Comparison of ENCODE assay signal across 9 cellular contexts in the genomic region with DNA sequence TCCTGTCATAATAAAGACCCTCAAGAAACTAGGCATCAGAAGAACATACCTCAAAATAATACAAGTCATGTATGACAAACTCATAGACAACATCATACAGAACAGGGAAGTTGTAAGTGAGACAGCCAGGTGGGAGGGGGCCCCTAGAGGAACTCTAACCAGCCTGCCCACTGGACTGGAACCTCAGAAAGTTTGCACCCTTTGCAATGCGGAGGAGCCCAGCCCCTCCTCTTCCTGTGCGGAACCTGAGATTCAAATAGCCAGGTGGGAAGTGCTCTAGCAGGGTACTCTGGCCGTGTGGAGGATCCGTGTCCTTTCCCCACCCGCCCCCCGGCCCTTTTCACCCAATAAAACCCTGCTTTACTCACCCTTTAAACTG.
DNase-seq lines count a peak whose midpoint lies in the region; ATAC-seq and TF ChIP-seq lines count a peak whose summit lies in the region.
"Had no signal": no experiment of that assay in that cellular context is flagged by ENCODE, and none has a peak within 500 bp of the region (broad histone marks: within the 10 kb centered on the region; RNA-seq: fewer than 3 reads in every experiment).

No MANE protein-coding gene starts in this region.

- no peak for TF ChIP-seq CTCF in foreskin keratinocyte (conservative IDR thresholded peaks at IDR 0.05)
- no peak for TF ChIP-seq CTCF in Caco-2 (IDR thresholded peaks at IDR 0.05; ENCODE audit: insufficient read depth in 1 of 2, low read depth in 1 of 2, low read length in 1 of 2, severe bottlenecking in 1 of 2, unreplicated experiment in 1 of 2)
- no peak for TF ChIP-seq CTCF in prostate gland (IDR thresholded peaks at IDR 0.05)

- H3K4me1 Mint-ChIP-seq in stimulated activated memory B cell treated with anti-CD40 and anti-IgM and Interleukin-4, amounts not matched to agents 10 μg/mL and 1 μg/mL and 100 μg/mL, for 72 hours, result peaks cover 47% of the 10 kb centered on the region
- H3K4me1 Mint-ChIP-seq in Caco-2 (ENCODE audit: low read depth, unreplicated experiment), result no peaks in the 10 kb centered on the region

- intact Hi-C loops in Caco-2 (cut with micrococcal nuclease; ENCODE audit: unreplicated experiment) (no loop called here), prostate gland (cut with DNase I) (no loop called here)

- H3K4me3 Mint-ChIP-seq in stimulated activated memory B cell treated with anti-CD40 and anti-IgM and Interleukin-4, amounts not matched to agents 10 μg/mL and 1 μg/mL and 100 μg/mL, for 72 hours, result peak overlapping the region; percentile 87
- H3K4me3 Mint-ChIP-seq in Caco-2 (ENCODE audit: unreplicated experiment), result no peak overlapping the region

- H3K4me3 ChIP-seq in Caco-2 (ENCODE audit: low read depth, low read length) (no peak overlapping the region), prostate gland (no peak overlapping the region)

- WGBS in prostate gland, result 87% methylated on average over 6 of the region's 6 CpGs

- H3K36me3 ChIP-seq in Caco-2 (ENCODE audit: control insufficient read depth, insufficient read depth, low read length) (no peaks in the 10 kb centered on the region), prostate gland (no peaks in the 10 kb centered on the region)

- ATAC-seq in GM18909 (IDR thresholded peaks at IDR 0.05; ENCODE audit: poor library complexity, unreplicated experiment) (peak; percentile 95), GM21825 (IDR thresholded peaks at IDR 0.05; ENCODE audit: unreplicated experiment) (peak; percentile 93), HG03442 (IDR thresholded peaks at IDR 0.05; ENCODE audit: unreplicated experiment) (peak; percentile 95), foreskin keratinocyte (no peak)
- ATAC-seq in stimulated activated memory B cell treated with anti-CD40 and anti-IgM and Interleukin-4, amounts not matched to agents 10 μg/mL and 1 μg/mL and 100 μg/mL, for 72 hours, result peak; percentile 99

- H3K9me3 ChIP-seq in Caco-2 (peaks cover 6% of the 10 kb centered on the region; the same call in 1 of the 2 replicates), prostate gland (no peaks in the 10 kb centered on the region)

- POLR2A ChIA-PET in Caco-2 (lab: Charles Lee), result no interaction called here

- DNase-seq in foreskin keratinocyte (no peak), Caco-2 (no peak), prostate gland (ENCODE audit: low spot score) (no peak)
- DNase-seq: dermis blood vessel endothelial cell, SIG-M5 had no signal

- H3K27me3 Mint-ChIP-seq in stimulated activated memory B cell treated with anti-CD40 and anti-IgM and Interleukin-4, amounts not matched to agents 10 μg/mL and 1 μg/mL and 100 μg/mL, for 72 hours, result no peaks in the 10 kb centered on the region
- no peaks in the 10 kb centered on the region for H3K27me3 Mint-ChIP-seq in Caco-2 (ENCODE audit: insufficient read depth, unreplicated experiment)

- H3K4me1 ChIP-seq in foreskin keratinocyte (no peaks in the 10 kb centered on the region), Caco-2 (no peaks in the 10 kb centered on the region), prostate gland (replicated peaks) (no peaks in the 10 kb centered on the region)

- H3K27ac ChIP-seq in foreskin keratinocyte, result no peak overlapping the region
- no peak overlapping the region for H3K27ac ChIP-seq in prostate gland

- BruUV-seq in Caco-2 (replicated peaks; lab: Mats Ljungman, UMichigan), result no TSS peak

- CTCF ChIA-PET in Caco-2 (lab: Charles Lee), result no interaction called here

- TF ChIP-seq POLR2A in prostate gland (IDR thresholded peaks at IDR 0.05), result no peak

- H3K27ac Mint-ChIP-seq in stimulated activated memory B cell treated with anti-CD40 and anti-IgM and Interleukin-4, amounts not matched to agents 10 μg/mL and 1 μg/mL and 100 μg/mL, for 72 hours, result peak overlapping the region; percentile 99
- H3K27ac Mint-ChIP-seq in Caco-2 (ENCODE audit: unreplicated experiment), result no peak overlapping the region

- H3K27me3 ChIP-seq in foreskin keratinocyte, result no peaks in the 10 kb centered on the region
- H3K27me3 ChIP-seq in Caco-2 (replicated peaks; ENCODE audit: control insufficient read depth, insufficient read depth, low read length), result no peaks in the 10 kb centered on the region
- no peaks in the 10 kb centered on the region for H3K27me3 ChIP-seq in prostate gland (replicated peaks; ENCODE audit: insufficient read depth)

- H3K36me3 Mint-ChIP-seq in stimulated activated memory B cell treated with anti-CD40 and anti-IgM and Interleukin-4, amounts not matched to agents 10 μg/mL and 1 μg/mL and 100 μg/mL, for 72 hours, result peaks cover 18% of the 10 kb centered on the region
- H3K36me3 Mint-ChIP-seq in Caco-2 (ENCODE audit: insufficient read depth, unreplicated experiment), result no peaks in the 10 kb centered on the region

- peaks cover 4% of the 10 kb centered on the region for H3K9me3 Mint-ChIP-seq in stimulated activated memory B cell treated with anti-CD40 and anti-IgM and Interleukin-4, amounts not matched to agents 10 μg/mL and 1 μg/mL and 100 μg/mL, for 72 hours
- peaks cover 9% of the 10 kb centered on the region for H3K9me3 Mint-ChIP-seq in Caco-2 (ENCODE audit: unreplicated experiment)
